1 cellular context compared by ENCODE assay signal in the genomic region with DNA sequence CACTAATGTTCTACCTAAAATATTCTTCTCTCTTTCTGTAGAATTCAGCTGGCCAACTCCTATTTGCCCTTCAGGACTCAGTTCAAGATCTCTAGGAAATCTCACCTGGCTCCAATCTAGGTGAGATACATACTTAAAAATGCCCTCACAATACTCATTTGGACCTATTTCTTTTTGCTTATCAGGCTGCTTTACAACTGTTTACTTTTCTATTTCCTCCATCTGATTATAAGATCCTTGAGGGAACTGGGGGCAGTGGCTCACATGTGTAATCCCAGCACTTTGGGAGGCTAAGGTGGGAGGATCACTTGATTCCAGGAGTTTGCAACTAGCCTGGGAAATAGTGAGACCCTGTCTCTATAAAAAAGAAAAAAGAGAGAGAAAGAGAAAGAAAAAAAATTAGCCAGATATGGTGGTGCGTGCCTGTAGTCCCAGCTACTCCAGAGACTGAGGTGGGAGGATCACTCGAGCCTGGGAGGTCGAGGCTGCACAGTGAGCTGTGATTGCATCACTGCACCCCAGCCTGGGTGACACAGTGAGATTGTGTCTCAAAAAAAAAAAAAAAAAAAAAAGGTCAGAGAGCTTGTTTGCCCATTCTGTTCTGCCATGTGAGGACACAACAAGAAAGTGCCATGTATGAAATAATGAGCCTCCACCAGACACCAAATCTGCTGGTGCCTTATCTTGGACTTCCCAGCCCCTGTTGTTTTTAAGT.
TF ChIP-seq lines count a peak whose summit lies in the region.

No MANE protein-coding gene starts in this region.

TF ChIP-seq in K562, 482 proteins besides CTCF, POLR2A, EP300 and RAD21:
- TF ChIP-seq CEBPB (tag; IDR thresholded peaks at IDR 0.05) (0 out of 2 replicates have a peak, but pooled peaks have one; percentile 28), RBM25 (IDR thresholded peaks at IDR 0.05; ENCODE audit: low read depth, low read length, severe bottlenecking) (no peak), CEBPG (CRISPR knock-in tag; IDR thresholded peaks at IDR 0.05) (no peak), CEBPG (tag; conservative IDR thresholded peaks at IDR 0.05 in 1 of 2, IDR thresholded peaks at IDR 0.05 in 1 of 2) (peak; percentile 32 to 50; a peak in 2 of 4 replicates)
- TF ChIP-seq, protein P1, sequence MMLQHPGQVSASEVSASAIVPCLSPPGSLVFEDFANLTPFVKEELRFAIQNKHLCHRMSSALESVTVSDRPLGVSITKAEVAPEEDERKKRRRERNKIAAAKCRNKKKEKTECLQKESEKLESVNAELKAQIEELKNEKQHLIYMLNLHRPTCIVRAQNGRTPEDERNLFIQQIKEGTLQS (IDR thresholded peaks at IDR 0.05), result peak; percentile 68
- TF ChIP-seq, protein P1 (CRISPR knock-in tag; conservative IDR thresholded peaks at IDR 0.05), result no peak
